ENCODE assay signal across 14 cellular contexts in the genomic region with DNA sequence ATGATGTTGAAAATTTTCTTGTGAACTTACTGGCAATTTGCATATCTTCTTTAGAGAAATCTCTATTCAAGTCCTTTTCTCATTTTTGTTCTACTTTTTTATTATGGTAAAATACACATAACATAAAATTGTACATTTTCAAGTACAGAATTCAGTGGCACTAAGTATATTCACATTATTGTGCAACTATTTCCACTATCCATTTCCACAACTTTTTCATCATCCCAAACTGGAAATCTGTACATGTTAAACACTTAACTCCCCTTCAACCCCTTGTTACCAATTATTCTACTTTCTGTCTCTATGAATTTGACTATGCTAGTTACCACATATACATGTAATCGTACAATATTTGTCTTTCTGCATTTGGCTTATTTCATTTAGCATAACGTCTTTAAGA.
"Had no signal": no experiment of that assay in that cellular context is flagged by ENCODE, and none has a peak within 500 bp of the region (broad histone marks: within the 10 kb centered on the region; RNA-seq: fewer than 3 reads in every experiment).

No MANE protein-coding gene starts in this region.

- H3K4me3 Mint-ChIP-seq: activated naive CD4-positive, alpha-beta T cell treated with anti-CD3 and anti-CD28 coated beads, Interleukin-2, amount 10 ng/mL, durations not matched to agents 7 days and 5 days; nephron progenitor cell had no signal

- H3K4me3 ChIP-seq: lower lobe of right lung, spleen, tibial nerve had no signal

- H3K36me3 ChIP-seq: lower lobe of right lung had no signal

- H3K4me1 Mint-ChIP-seq: activated naive CD4-positive, alpha-beta T cell treated with anti-CD3 and anti-CD28 coated beads, Interleukin-2, amount 10 ng/mL, durations not matched to agents 7 days and 5 days; nephron progenitor cell had no signal

- H3K27ac Mint-ChIP-seq: activated naive CD4-positive, alpha-beta T cell treated with anti-CD3 and anti-CD28 coated beads, Interleukin-2, amount 10 ng/mL, durations not matched to agents 7 days and 5 days; activated T-helper 2 cell treated with anti-CD3 and anti-CD28 coated beads, Interferon-gamma antibody, Interleukin-2, Interleukin-4, amounts not matched to agents 10 μg/mL and 5 μg/mL and 100 μg/mL, durations not matched to agents 14 hours and 24 hours and 36 hours; nephron progenitor cell had no signal

- H3K9me3 Mint-ChIP-seq: activated naive CD4-positive, alpha-beta T cell treated with anti-CD3 and anti-CD28 coated beads, Interleukin-2, amount 10 ng/mL, durations not matched to agents 7 days and 5 days; activated T-helper 2 cell treated with anti-CD3 and anti-CD28 coated beads, Interferon-gamma antibody, Interleukin-2, Interleukin-4, amounts not matched to agents 10 μg/mL and 5 μg/mL and 100 μg/mL, durations not matched to agents 14 hours and 24 hours and 36 hours had no signal

- H3K27me3 ChIP-seq: spleen, tibial nerve had no signal

- DNase-seq: activated naive CD4-positive, alpha-beta T cell treated with anti-CD3 and anti-CD28 coated beads, Interleukin-2, amount 10 ng/mL, durations not matched to agents 7 days and 5 days; effector CD4-positive, alpha-beta T cell; head of caudate nucleus; lower lobe of right lung; nephron progenitor cell; nucleus accumbens; posterior cingulate gyrus; spleen; stimulated activated CD4-positive, alpha-beta T cell treated with anti-CD3 and anti-CD28 coated beads, Interleukin-4, amount 100 ng/mL, for 4 hours; stimulated activated naive CD4-positive, alpha-beta T cell treated with Interleukin-2 at 50 U/mL for 16 hours; T-helper 1 cell; T-helper 9 cell had no signal

- H3K9me3 ChIP-seq: lower lobe of right lung, spleen, tibial nerve had no signal

- H3K27me3 Mint-ChIP-seq: activated naive CD4-positive, alpha-beta T cell treated with anti-CD3 and anti-CD28 coated beads, Interleukin-2, amount 10 ng/mL, durations not matched to agents 7 days and 5 days had no signal

- H3K27ac ChIP-seq: lower lobe of right lung, tibial nerve had no signal

- ATAC-seq: lower lobe of right lung had no signal
